ENCODE assay signal across 1 cellular context in genomic region chr6:43393597-43393996, GRCh38.
TF ChIP-seq lines count a peak whose summit lies in the region.

No MANE protein-coding gene starts in this region.

TF ChIP-seq in endothelial cell of umbilical vein, 7 proteins besides CTCF, POLR2A, EP300 and RAD21 (continued from another document):
- no peak for TF ChIP-seq JUN (IDR thresholded peaks at IDR 0.05; ENCODE audit: borderline replicate concordance, insufficient read depth, insufficient read length, low read depth)
- no peak for TF ChIP-seq POLR2AphosphoS5 (IDR thresholded peaks at IDR 0.05; ENCODE audit: insufficient read depth, low read depth, low read length)
